In genomic region chr16:56912746-56913703, GRCh38 we compare ENCODE assay signal across 9 cellular contexts. TPM values are rescaled to one million over a fixed set of nuclear protein-coding genes. Genes with fewer than 3 reads are reported as not detected.
A peak's percentile ranks its signal among the peaks of the same experiment; 100 is the strongest.
DNase-seq lines count a peak whose midpoint lies in the region; ATAC-seq and TF ChIP-seq lines count a peak whose summit lies in the region.
"Had no signal": no experiment of that assay in that cellular context is flagged by ENCODE, and none has a peak within 500 bp of the region (broad histone marks: within the 10 kb centered on the region; RNA-seq: fewer than 3 reads in every experiment).

No MANE protein-coding gene starts in this region.

- H3K4me3 ChIP-seq in stomach = no peak overlapping the region
- H3K4me3 ChIP-seq in gastrocnemius medialis = no peak overlapping the region

- ATAC-seq in activated T-helper 17 cell treated with anti-CD3 and anti-CD28 coated beads, Interleukin-2, amount 50 U/mL, for 72 hours (replicated peaks) = no peak
- ATAC-seq in left colon = peak; percentile 82
- ATAC-seq in gastrocnemius medialis = no peak
- ATAC-seq: natural killer cell treated with Interleukin-12 subunit alpha and Interleukin-12 subunit beta and Interleukin-15 and Interleukin-18, amount 100 ng/mL, for 72 hours had no signal

- in situ Hi-C loops in gastrocnemius medialis (cut with MboI; ENCODE audit: low sequenced_read_pairs in 4 of 4) = no loop called here

- DNase-seq in HCEC 1CT (peak; percentile 39), left colon (peak; percentile 44 to 47), stomach (no peak), gastrocnemius medialis (no peak), NCI-H1930 (lab: John Stamatoyannopoulos, UW) (no peak)
- DNase-seq in stimulated activated CD4-positive, alpha-beta T cell treated with anti-CD3 and anti-CD28 coated beads, Interleukin-12 subunit alpha, Interleukin-12 subunit beta, amount 100 ng/mL, for 4 hours = no peak

- TF ChIP-seq CTCF in stomach (IDR thresholded peaks at IDR 0.05) = no peak
- no peak for TF ChIP-seq CTCF in gastrocnemius medialis (IDR thresholded peaks at IDR 0.05 in 4 of 5, conservative IDR thresholded peaks at IDR 0.05 in 1 of 5)

- no peaks in the 10 kb centered on the region for H3K9me3 Mint-ChIP-seq in activated T-helper 17 cell treated with anti-CD3 and anti-CD28 coated beads, Interleukin-2, amount 50 U/mL, for 72 hours
- H3K9me3 Mint-ChIP-seq: natural killer cell treated with Interleukin-12 subunit alpha and Interleukin-12 subunit beta and Interleukin-15 and Interleukin-18, amount 100 ng/mL, for 72 hours had no signal

- H3K9me3 ChIP-seq in stomach (no peaks in the 10 kb centered on the region), gastrocnemius medialis (no peaks in the 10 kb centered on the region)

- no peak overlapping the region for H3K4me3 Mint-ChIP-seq in activated T-helper 17 cell treated with anti-CD3 and anti-CD28 coated beads, Interleukin-2, amount 50 U/mL, for 72 hours
- H3K4me3 Mint-ChIP-seq: natural killer cell treated with Interleukin-12 subunit alpha and Interleukin-12 subunit beta and Interleukin-15 and Interleukin-18, amount 100 ng/mL, for 72 hours had no signal

- TF ChIP-seq EP300 in stomach (IDR thresholded peaks at IDR 0.05) = no peak

- H3K27me3 Mint-ChIP-seq in activated T-helper 17 cell treated with anti-CD3 and anti-CD28 coated beads, Interleukin-2, amount 50 U/mL, for 72 hours = peaks cover 4% of the 10 kb centered on the region

- no peaks in the 10 kb centered on the region for H3K36me3 ChIP-seq in stomach
- H3K36me3 ChIP-seq in gastrocnemius medialis = no peaks in the 10 kb centered on the region

- peak overlapping the region; percentile 28 for H3K27ac Mint-ChIP-seq in activated T-helper 17 cell treated with anti-CD3 and anti-CD28 coated beads, Interleukin-2, amount 50 U/mL, for 72 hours
- H3K27ac Mint-ChIP-seq: natural killer cell treated with Interleukin-12 subunit alpha and Interleukin-12 subunit beta and Interleukin-15 and Interleukin-18, amount 100 ng/mL, for 72 hours had no signal

- 30 to 53% (median 38%) methylated on average over 18 of the region's 18 CpGs for WGBS in stomach, 5 donors

- peak overlapping the region in 4 of 5 donors; percentile 67 to 75 (median 72) for H3K27ac ChIP-seq in stomach
- H3K27ac ChIP-seq in gastrocnemius medialis = no peak overlapping the region

- no peaks in the 10 kb centered on the region for H3K36me3 Mint-ChIP-seq in activated T-helper 17 cell treated with anti-CD3 and anti-CD28 coated beads, Interleukin-2, amount 50 U/mL, for 72 hours (ENCODE audit: low read depth)
- H3K36me3 Mint-ChIP-seq: natural killer cell treated with Interleukin-12 subunit alpha and Interleukin-12 subunit beta and Interleukin-15 and Interleukin-18, amount 100 ng/mL, for 72 hours had no signal

- H3K4me1 Mint-ChIP-seq in activated T-helper 17 cell treated with anti-CD3 and anti-CD28 coated beads, Interleukin-2, amount 50 U/mL, for 72 hours = peaks cover 21% of the 10 kb centered on the region

- H3K4me1 ChIP-seq in stomach = peaks cover 26 to 89% (median 71%) of the 10 kb centered on the region in 4 donors
- H3K4me1 ChIP-seq in gastrocnemius medialis = peaks cover 7 to 11% of the 10 kb centered on the region in 2 donors

- intact Hi-C loops in left colon (cut with DNase I, micrococcal nuclease) (no loop called here), stomach (cut with DNase I; ENCODE audit: low total_unique reads) (no loop called here), gastrocnemius medialis (cut with DNase I; ENCODE audit: low total_unique reads) (no loop called here)

- no peaks in the 10 kb centered on the region for H3K27me3 ChIP-seq in stomach
- peaks cover 0 to 11% (median 4%) of the 10 kb centered on the region in 3 donors for H3K27me3 ChIP-seq in gastrocnemius medialis

- no peak for TF ChIP-seq POLR2A in stomach (IDR thresholded peaks at IDR 0.05)
- no peak for TF ChIP-seq POLR2A in gastrocnemius medialis (IDR thresholded peaks at IDR 0.05)

RNA-seq across cellular contexts. Expression of gene HERPUD1, which starts 18.9 kb away (rescaled TPM):
- 100 to 1,000 TPM; 162 to 186 TPM for total RNA-seq in activated T-helper 17 cell treated with anti-CD3 and anti-CD28 coated beads, Interleukin-2, amount 50 U/mL, for 72 hours
- 100 to 1,000 TPM; 156 to 184 TPM for total RNA-seq in left colon
- total RNA-seq in stomach = 100 to 1,000 TPM in 3 of 5 donors, 10 to 100 TPM in 1, 1 to 10 TPM in 1; 2.6 to 329 (median 190) TPM
- polyA plus RNA-seq in stomach = 10 to 100 TPM; 40.4 to 63.7 (median 57.9) TPM
- total RNA-seq in gastrocnemius medialis = 100 to 1,000 TPM; 110 to 281 (median 125) TPM

RNA-seq across cellular contexts. Expression of gene SLC12A3, which starts 48.0 kb away (rescaled TPM):
- total RNA-seq in activated T-helper 17 cell treated with anti-CD3 and anti-CD28 coated beads, Interleukin-2, amount 50 U/mL, for 72 hours = not detected
- total RNA-seq in left colon (under 1 TPM in 1 of 2 donors, not detected in 1; 0.11 TPM), stomach (not detected), gastrocnemius medialis (not detected)
- under 1 TPM in 2 of 3 donors, not detected in 1; 0.10 to 0.12 TPM for polyA plus RNA-seq in stomach
- total RNA-seq: MCF 10A; natural killer cell treated with Interleukin-12 subunit alpha and Interleukin-12 subunit beta and Interleukin-15 and Interleukin-18, amount 100 ng/mL, for 72 hours had no signal

RNA-seq across cellular contexts. Expression of gene CETP, which starts 48.7 kb away (rescaled TPM):
- total RNA-seq in activated T-helper 17 cell treated with anti-CD3 and anti-CD28 coated beads, Interleukin-2, amount 50 U/mL, for 72 hours = not detected
- total RNA-seq in left colon = under 1 TPM in 1 of 2 donors, not detected in 1; 0.28 TPM
- 1 to 10 TPM in 1 of 5 donors, not detected in 4; 2.9 TPM for total RNA-seq in stomach
- polyA plus RNA-seq in stomach = under 1 TPM; 0.18 to 0.46 (median 0.19) TPM
- total RNA-seq in gastrocnemius medialis = not detected
- total RNA-seq: MCF 10A; natural killer cell treated with Interleukin-12 subunit alpha and Interleukin-12 subunit beta and Interleukin-15 and Interleukin-18, amount 100 ng/mL, for 72 hours had no signal

Comparison
In these comparisons a context has a peak if more than half of its experiments do, and no peak if none do; other contexts are left out.
1. DNase-seq: peak in HCEC 1CT (single experiment) and left colon (2 of 2); none in stomach (single experiment), stimulated activated CD4-positive, alpha-beta T cell treated with anti-CD3 and anti-CD28 coated beads, Interleukin-12 subunit alpha, Interleukin-12 subunit beta, amount 100 ng/mL, for 4 hours (single experiment), gastrocnemius medialis (0 of 2) and NCI-H1930 (0 of 2).
2. H3K27ac ChIP-seq: peak in stomach (4 of 5); none in gastrocnemius medialis (0 of 4).